33 cellular contexts compared by ENCODE assay signal in the genomic region with DNA sequence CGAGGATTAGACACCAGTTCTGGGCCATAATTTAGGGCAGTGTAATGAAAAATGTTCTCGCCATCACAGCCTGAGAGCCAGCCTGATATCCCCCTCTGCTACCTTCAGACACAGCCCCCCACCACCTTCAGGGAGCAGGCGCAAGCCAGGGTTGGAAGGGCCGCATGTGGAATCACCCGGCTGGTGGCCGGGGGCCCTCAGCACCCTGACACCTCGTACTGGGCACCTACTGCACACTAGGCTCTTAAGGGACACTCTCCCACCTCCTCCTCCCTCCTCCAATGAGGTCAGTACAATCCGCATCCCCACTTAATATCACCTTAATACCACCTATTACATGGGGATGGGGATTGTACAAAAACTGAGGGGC. TPM values are rescaled to one million over a fixed set of nuclear protein-coding genes. Genes with fewer than 3 reads are reported as not detected.
"Had no signal": no experiment of that assay in that cellular context is flagged by ENCODE, and none has a peak within 500 bp of the region (broad histone marks: within the 10 kb centered on the region; RNA-seq: fewer than 3 reads in every experiment).

No MANE protein-coding gene starts in this region.

- H3K9me3 ChIP-seq: ascending aorta, Peyer's patch had no signal

- H3K4me3 Mint-ChIP-seq: activated CD4-positive, alpha-beta T cell treated with anti-CD3 and anti-CD28 coated beads, Interleukin-2, amount 10 ng/mL, durations not matched to agents 7 days and 5 days; activated CD8-positive, alpha-beta T cell treated with anti-CD3 and anti-CD28 coated beads, Interleukin-2, amount 10 ng/mL, durations not matched to agents 7 days and 5 days; activated naive CD4-positive, alpha-beta T cell treated with anti-CD3 and anti-CD28 coated beads, Interleukin-2, amount 50 U/mL, for 24 hours; activated naive CD8-positive, alpha-beta T cell treated with anti-CD3 and anti-CD28 coated beads, Interleukin-2, amount 10 ng/mL, durations not matched to agents 7 days and 5 days; activated T-cell treated with anti-CD3 and anti-CD28 coated beads, Interleukin-2, amount 50 U/mL, for 24 hours had no signal

- H3K27ac Mint-ChIP-seq: activated CD4-positive, alpha-beta T cell treated with anti-CD3 and anti-CD28 coated beads, Interleukin-2, amount 10 ng/mL, durations not matched to agents 7 days and 5 days; activated CD8-positive, alpha-beta T cell treated with anti-CD3 and anti-CD28 coated beads, Interleukin-2, amount 10 ng/mL, durations not matched to agents 7 days and 5 days; activated naive CD4-positive, alpha-beta T cell treated with anti-CD3 and anti-CD28 coated beads, Interleukin-2, amount 50 U/mL, for 24 hours; activated naive CD8-positive, alpha-beta T cell treated with anti-CD3 and anti-CD28 coated beads, Interleukin-2, amount 10 ng/mL, durations not matched to agents 7 days and 5 days; activated T-cell treated with anti-CD3 and anti-CD28 coated beads, Interleukin-2, amount 50 U/mL, for 24 hours; activated T-helper 2 cell treated with anti-CD3 and anti-CD28 coated beads, Interferon-gamma antibody, Interleukin-2, Interleukin-4, amounts not matched to agents 10 μg/mL and 5 μg/mL and 100 μg/mL, durations not matched to agents 14 hours and 24 hours and 36 hours had no signal

- H3K27me3 ChIP-seq: ascending aorta, body of pancreas, breast epithelium, Peyer's patch had no signal

- H3K36me3 Mint-ChIP-seq: activated naive CD4-positive, alpha-beta T cell treated with anti-CD3 and anti-CD28 coated beads, Interleukin-2, amount 50 U/mL, for 24 hours; activated naive CD8-positive, alpha-beta T cell treated with anti-CD3 and anti-CD28 coated beads, Interleukin-2, amount 10 ng/mL, durations not matched to agents 7 days and 5 days had no signal

- H3K36me3 ChIP-seq: ascending aorta, breast epithelium, Peyer's patch had no signal

- ATAC-seq: activated CD8-positive, alpha-beta T cell treated with anti-CD3 and anti-CD28 coated beads, Interleukin-2, amount 10 ng/mL, durations not matched to agents 7 days and 5 days; body of pancreas; PC-3 had no signal

- H3K4me1 Mint-ChIP-seq: activated CD4-positive, alpha-beta T cell treated with anti-CD3 and anti-CD28 coated beads, Interleukin-2, amount 10 ng/mL, durations not matched to agents 7 days and 5 days; activated naive CD4-positive, alpha-beta T cell treated with anti-CD3 and anti-CD28 coated beads, Interleukin-2, amount 50 U/mL, for 24 hours; activated naive CD8-positive, alpha-beta T cell treated with anti-CD3 and anti-CD28 coated beads, Interleukin-2, amount 10 ng/mL, durations not matched to agents 7 days and 5 days had no signal

- H3K27ac ChIP-seq: ascending aorta, breast epithelium, Peyer's patch, VCaP had no signal

- H3K4me3 ChIP-seq: ascending aorta, body of pancreas, breast epithelium, Peyer's patch had no signal

- DNase-seq: activated CD4-positive, alpha-beta T cell treated with anti-CD3 and anti-CD28 coated beads for 1 hour; activated CD4-positive, alpha-beta T cell treated with anti-CD3 and anti-CD28 coated beads, Interleukin-2, amount 10 ng/mL, durations not matched to agents 7 days and 5 days; activated CD4-positive, alpha-beta T cell treated with anti-CD3 and anti-CD28 coated beads, Interleukin-2, amount 50 U/mL, for 48 hours; activated CD4-positive, CD25-positive, alpha-beta regulatory T cell; activated CD8-positive, alpha-beta T cell treated with anti-CD3 and anti-CD28 coated beads, Interleukin-2, amount 10 ng/mL, durations not matched to agents 7 days and 5 days; activated gamma-delta T cell; activated naive CD4-positive, alpha-beta T cell treated with Interleukin-2 at 50 U/mL for 16 hours; activated naive CD8-positive, alpha-beta T cell treated with anti-CD3 and anti-CD28 coated beads, Interleukin-2, amount 10 ng/mL, durations not matched to agents 7 days and 5 days; activated T-cell treated with anti-CD3 and anti-CD28 coated beads, Interleukin-2, amount 50 U/mL, for 24 hours; amygdala; body of pancreas; Karpas-422; KBM-7; NCI-H1105 treated with DMSO at 0.1 percent for 48 hours; NCI-H1436; NCI-H1694; NCI-H2029; NCI-H345; NCI-H524 treated with DMSO at 0.1 percent for 48 hours; PC-3; RPMI8226; SHP77 treated with DMSO at 0.1 percent for 48 hours; SW 1271; T-helper 1 cell; T-helper 2 cell; T-helper 9 cell had no signal

- H3K4me1 ChIP-seq: breast epithelium had no signal

- H3K9me3 Mint-ChIP-seq: activated CD4-positive, alpha-beta T cell treated with anti-CD3 and anti-CD28 coated beads, Interleukin-2, amount 10 ng/mL, durations not matched to agents 7 days and 5 days; activated naive CD4-positive, alpha-beta T cell treated with anti-CD3 and anti-CD28 coated beads, Interleukin-2, amount 50 U/mL, for 24 hours had no signal

RNA-seq across cellular contexts. Expression of a gene that starts 55.5 kb away (rescaled TPM):
- total RNA-seq: activated CD4-positive, alpha-beta T cell treated with anti-CD3 and anti-CD28 coated beads, Interleukin-2, amount 10 ng/mL, durations not matched to agents 7 days and 5 days; activated CD8-positive, alpha-beta T cell treated with anti-CD3 and anti-CD28 coated beads, Interleukin-2, amount 10 ng/mL, durations not matched to agents 7 days and 5 days; activated naive CD8-positive, alpha-beta T cell treated with anti-CD3 and anti-CD28 coated beads, Interleukin-2, amount 10 ng/mL, durations not matched to agents 7 days and 5 days; activated T-helper 2 cell treated with anti-CD3 and anti-CD28 coated beads, Interferon-gamma antibody, Interleukin-2, Interleukin-4, amounts not matched to agents 10 μg/mL and 5 μg/mL and 100 μg/mL, durations not matched to agents 14 hours and 24 hours and 36 hours; ascending aorta; MCF 10A; PC-3 had no signal
